ENCODE assay signal across 15 cellular contexts in genomic region chr7:40470817-40471216, GRCh38.
A peak's percentile ranks its signal among the peaks of the same experiment; 100 is the strongest.
DNase-seq lines count a peak whose midpoint lies in the region; ATAC-seq and TF ChIP-seq lines count a peak whose summit lies in the region.
"Had no signal": no experiment of that assay in that cellular context is flagged by ENCODE, and none has a peak within 500 bp of the region (broad histone marks: within the 10 kb centered on the region; RNA-seq: fewer than 3 reads in every experiment).

No MANE protein-coding gene starts in this region.

- no peak overlapping the region for H2AK5ac ChIP-seq in mesenchymal stem cell (ENCODE audit: low read length, severe bottlenecking)

- H3K9me3 Mint-ChIP-seq in activated T-helper 1 cell treated with anti-CD3 and anti-CD28 coated beads, Interleukin-12 subunit alpha, Interleukin-12 subunit beta, Interleukin-2, Interleukin-4 antibody, amounts not matched to agents 30 ng/mL and 10 ng/mL and 1 ng/mL, durations not matched to agents 14 hours and 24 hours and 36 hours: no peaks in the 10 kb centered on the region

- no peak overlapping the region for H2BK5ac ChIP-seq in mesenchymal stem cell (ENCODE audit: low read depth, low read length, poor library complexity, severe bottlenecking)

- H3K4me1 Mint-ChIP-seq in activated T-helper 1 cell treated with anti-CD3 and anti-CD28 coated beads, Interleukin-12 subunit alpha, Interleukin-12 subunit beta, Interleukin-2, Interleukin-4 antibody, amounts not matched to agents 30 ng/mL and 10 ng/mL and 1 ng/mL, durations not matched to agents 14 hours and 24 hours and 36 hours (ENCODE audit: low read depth): peaks cover 7% of the 10 kb centered on the region

- H3K4me3 ChIP-seq in SJSA1: no peak overlapping the region
- H3K4me3 ChIP-seq in choroid plexus epithelial cell (ENCODE audit: low read depth, low read length): no peak overlapping the region
- no peak overlapping the region for H3K4me3 ChIP-seq in mesenchymal stem cell (ENCODE audit: insufficient read depth in 1 of 2, low read depth in 1 of 2, low read length in 2 of 2)
- peak overlapping the region; percentile 16 for H3K4me3 ChIP-seq in thoracic aorta
- H3K4me3 ChIP-seq: BLaER1 treated with 17β-estradiol and CSF1 and Interleukin-3, amounts not matched to agents 10 nM and 100 nM; SJCRH30 had no signal

- no peak overlapping the region for H3K4me3 Mint-ChIP-seq in activated T-helper 1 cell treated with anti-CD3 and anti-CD28 coated beads, Interleukin-12 subunit alpha, Interleukin-12 subunit beta, Interleukin-2, Interleukin-4 antibody, amounts not matched to agents 30 ng/mL and 10 ng/mL and 1 ng/mL, durations not matched to agents 14 hours and 24 hours and 36 hours

- H2AFZ ChIP-seq in mesenchymal stem cell (ENCODE audit: low read depth, low read length): no peak overlapping the region

- no peak for ATAC-seq in thoracic aorta (ENCODE audit: insufficient number of reproducible peaks, low FRiP score, low read depth)

- H3K23ac ChIP-seq in mesenchymal stem cell (ENCODE audit: low read length in 2 of 2): no peak overlapping the region

- peak overlapping the region; percentile 84 for H3K9ac ChIP-seq in mesenchymal stem cell (ENCODE audit: low read length)
- H3K9ac ChIP-seq: BLaER1 treated with 17β-estradiol and CSF1 and Interleukin-3, amounts not matched to agents 10 nM and 100 nM had no signal

- H2BK15ac ChIP-seq in mesenchymal stem cell (ENCODE audit: low read depth, poor library complexity, severe bottlenecking): no peak overlapping the region

- no peaks in the 10 kb centered on the region for H3K9me3 ChIP-seq in SJSA1 (replicated peaks)
- H3K9me3 ChIP-seq in mesenchymal stem cell (ENCODE audit: control insufficient read depth, low read length): no peaks in the 10 kb centered on the region
- no peaks in the 10 kb centered on the region for H3K9me3 ChIP-seq in thoracic aorta
- H3K9me3 ChIP-seq: BLaER1 treated with 17β-estradiol and CSF1 and Interleukin-3, amounts not matched to agents 10 nM and 100 nM; SJCRH30 had no signal

- DNase-seq in SJSA1 (ENCODE audit: low read depth in 1 of 2, low spot score in 2 of 2) (no peak), choroid plexus epithelial cell (ENCODE audit: low read depth) (peak; percentile 47), mesenchymal stem cell (peak; percentile 47), thoracic aorta (ENCODE audit: low spot score) (no peak), NCI-H1048 (lab: John Stamatoyannopoulos, UW) (no peak), iPS-NIHi11 (ENCODE audit: low spot score) (no peak), RWPE1 (ENCODE audit: low spot score) (no peak)
- no peak for DNase-seq in activated T-helper 1 cell treated with anti-CD3 and anti-CD28 coated beads, Interleukin-12 subunit alpha, Interleukin-12 subunit beta, Interleukin-2, Interleukin-4 antibody, amounts not matched to agents 30 ng/mL and 10 ng/mL and 1 ng/mL, durations not matched to agents 14 hours and 24 hours and 36 hours (ENCODE audit: low spot score)
- DNase-seq: EL, HCEC 1CT, NCI-H1436 treated with DMSO at 0.1 percent for 48 hours, NCI-H2081, NCI-H526, SJCRH30 had no signal

- H2BK12ac ChIP-seq in mesenchymal stem cell (ENCODE audit: low read length in 2 of 2): no peak overlapping the region

- no peaks in the 10 kb centered on the region for H3K79me1 ChIP-seq in mesenchymal stem cell (replicated peaks; ENCODE audit: low read length, poor library complexity, severe bottlenecking)

- H3K27me3 Mint-ChIP-seq in activated T-helper 1 cell treated with anti-CD3 and anti-CD28 coated beads, Interleukin-12 subunit alpha, Interleukin-12 subunit beta, Interleukin-2, Interleukin-4 antibody, amounts not matched to agents 30 ng/mL and 10 ng/mL and 1 ng/mL, durations not matched to agents 14 hours and 24 hours and 36 hours (ENCODE audit: insufficient read depth): peaks cover 8% of the 10 kb centered on the region

- no peaks in the 10 kb centered on the region for H3K36me3 Mint-ChIP-seq in activated T-helper 1 cell treated with anti-CD3 and anti-CD28 coated beads, Interleukin-12 subunit alpha, Interleukin-12 subunit beta, Interleukin-2, Interleukin-4 antibody, amounts not matched to agents 30 ng/mL and 10 ng/mL and 1 ng/mL, durations not matched to agents 14 hours and 24 hours and 36 hours (ENCODE audit: low read depth)

- H3K36me3 ChIP-seq in SJSA1: no peaks in the 10 kb centered on the region
- H3K36me3 ChIP-seq in mesenchymal stem cell (ENCODE audit: control insufficient read depth in 1 of 2, insufficient read depth in 2 of 2, low read depth in 1 of 2, low read length in 2 of 2): no peaks in the 10 kb centered on the region
- H3K36me3 ChIP-seq in thoracic aorta: no peaks in the 10 kb centered on the region
- H3K36me3 ChIP-seq: BLaER1 treated with 17β-estradiol and CSF1 and Interleukin-3, amounts not matched to agents 10 nM and 100 nM; SJCRH30 had no signal

- no peak overlapping the region for H3K18ac ChIP-seq in mesenchymal stem cell (ENCODE audit: low read depth in 1 of 2, low read length in 2 of 2)

- 73% methylated on average over 1 of the region's 1 CpG for WGBS in mesenchymal stem cell

- no peak overlapping the region for H4K91ac ChIP-seq in mesenchymal stem cell (ENCODE audit: low read length)

- H3K14ac ChIP-seq in mesenchymal stem cell (ENCODE audit: low read length in 2 of 2): no peak overlapping the region

- CTCF ChIA-PET in RWPE1 (lab: Yijun Ruan, JAX): no interaction called here

- TF ChIP-seq CTCF in choroid plexus epithelial cell (conservative IDR thresholded peaks at IDR 0.05; ENCODE audit: low read depth, low read length) (no peak), thoracic aorta (IDR thresholded peaks at IDR 0.05) (no peak), RWPE1 (conservative IDR thresholded peaks at IDR 0.05; ENCODE audit: low read depth) (no peak)

- POLR2A ChIA-PET in RWPE1 (lab: Yijun Ruan, JAX; ENCODE audit: low non-redundant PET): no interaction called here

- peaks cover 29% of the 10 kb centered on the region for H3K4me1 ChIP-seq in SJSA1 (replicated peaks)
- peaks cover 3% of the 10 kb centered on the region for H3K4me1 ChIP-seq in mesenchymal stem cell (ENCODE audit: control insufficient read depth, insufficient read depth, low read depth, low read length)
- H3K4me1 ChIP-seq in thoracic aorta (ENCODE audit: control insufficient read depth in 1 of 2, low read depth in 2 of 2): peaks cover 4 to 39% of the 10 kb centered on the region in 2 donors
- H3K4me1 ChIP-seq: BLaER1 treated with 17β-estradiol and CSF1 and Interleukin-3, amounts not matched to agents 10 nM and 100 nM; SJCRH30 had no signal

- no peak overlapping the region for H2BK120ac ChIP-seq in mesenchymal stem cell (ENCODE audit: low read depth, low read length)

- H3K4ac ChIP-seq in mesenchymal stem cell (ENCODE audit: low read depth in 1 of 2, low read length in 2 of 2): no peak overlapping the region

- no peaks in the 10 kb centered on the region for H3K27me3 ChIP-seq in SJSA1 (replicated peaks)
- no peaks in the 10 kb centered on the region for H3K27me3 ChIP-seq in mesenchymal stem cell (ENCODE audit: control insufficient read depth in 1 of 2, insufficient read depth in 1 of 2, low read length in 2 of 2)
- no peaks in the 10 kb centered on the region for H3K27me3 ChIP-seq in thoracic aorta (replicated peaks; ENCODE audit: insufficient read depth)
- H3K27me3 ChIP-seq: BLaER1 treated with 17β-estradiol and CSF1 and Interleukin-3, amounts not matched to agents 10 nM and 100 nM; SJCRH30 had no signal

- H3K27ac ChIP-seq in SJSA1: peak overlapping the region; percentile 77
- no peak overlapping the region for H3K27ac ChIP-seq in mesenchymal stem cell (ENCODE audit: low read length, poor library complexity, severe bottlenecking)
- H3K27ac ChIP-seq in thoracic aorta: peak overlapping the region; percentile 89 to 90
- H3K27ac ChIP-seq in RWPE1: no peak overlapping the region
- H3K27ac ChIP-seq: BLaER1 treated with 17β-estradiol and CSF1 and Interleukin-3, amounts not matched to agents 10 nM and 100 nM; SJCRH30 had no signal

- intact Hi-C loops in activated T-helper 1 cell treated with anti-CD3 and anti-CD28 coated beads, Interleukin-12 subunit alpha, Interleukin-12 subunit beta, Interleukin-2, Interleukin-4 antibody, amounts not matched to agents 30 ng/mL and 10 ng/mL and 1 ng/mL, durations not matched to agents 14 hours and 24 hours and 36 hours (cut with micrococcal nuclease): no loop called here

- H3K4me2 ChIP-seq in mesenchymal stem cell (ENCODE audit: low read length, poor library complexity, severe bottlenecking): no peak overlapping the region
- H3K4me2 ChIP-seq: BLaER1 treated with 17β-estradiol and CSF1 and Interleukin-3, amounts not matched to agents 10 nM and 100 nM had no signal

- H3K27ac Mint-ChIP-seq in activated T-helper 1 cell treated with anti-CD3 and anti-CD28 coated beads, Interleukin-12 subunit alpha, Interleukin-12 subunit beta, Interleukin-2, Interleukin-4 antibody, amounts not matched to agents 30 ng/mL and 10 ng/mL and 1 ng/mL, durations not matched to agents 14 hours and 24 hours and 36 hours: no peak overlapping the region

- H4K8ac ChIP-seq in mesenchymal stem cell (ENCODE audit: low read length): no peak overlapping the region

Comparison
In these comparisons a context has a peak if more than half of its experiments do, and no peak if none do; other contexts are left out.
1. DNase-seq: peak in choroid plexus epithelial cell (single experiment) and mesenchymal stem cell (single experiment); none in SJSA1 (0 of 2), thoracic aorta (single experiment), NCI-H1048 (single experiment), activated T-helper 1 cell treated with anti-CD3 and anti-CD28 coated beads, Interleukin-12 subunit alpha, Interleukin-12 subunit beta, Interleukin-2, Interleukin-4 antibody, amounts not matched to agents 30 ng/mL and 10 ng/mL and 1 ng/mL, durations not matched to agents 14 hours and 24 hours and 36 hours (single experiment), iPS-NIHi11 (single experiment) and RWPE1 (single experiment).
2. H3K27ac ChIP-seq: peak in SJSA1 (single experiment) and thoracic aorta (2 of 2); none in mesenchymal stem cell (single experiment) and RWPE1 (single experiment).